ENCODE assay signal across 20 cellular contexts in genomic region chr2:119463136-119463535, GRCh38. TPM values are rescaled to one million over a fixed set of nuclear protein-coding genes. Genes with fewer than 3 reads are reported as not detected.
"Had no signal": no experiment of that assay in that cellular context is flagged by ENCODE, and none has a peak within 500 bp of the region (broad histone marks: within the 10 kb centered on the region; RNA-seq: fewer than 3 reads in every experiment).

No MANE protein-coding gene starts in this region.

- H3K9me3 ChIP-seq: gastrocnemius medialis, heart left ventricle, neutrophil, stomach, testis, upper lobe of left lung had no signal

- H3K27me3 ChIP-seq: cardiac muscle cell, dorsolateral prefrontal cortex, gastrocnemius medialis, heart left ventricle, neutrophil, stomach, testis, upper lobe of left lung had no signal

- DNase-seq: activated CD4-positive, CD25-positive, alpha-beta regulatory T cell; activated CD8-positive, alpha-beta memory T cell treated with anti-CD3 and anti-CD28 coated beads, Interleukin-2, amount 50 U/mL, for 48 hours; activated naive CD4-positive, alpha-beta T cell; dorsolateral prefrontal cortex; endodermal cell; gastrocnemius medialis; immature natural killer cell; mesendoderm; natural killer cell; stimulated activated CD4-positive, alpha-beta T cell treated with anti-CD3 and anti-CD28 coated beads, Interleukin-4, amount 100 ng/mL, for 24 hours; stomach; SW 1271; testis; upper lobe of left lung had no signal

- FAIRE-seq: astrocyte had no signal

- H3K4me3 Mint-ChIP-seq: activated T-helper 1 cell treated with anti-CD3 and anti-CD28 coated beads, Interleukin-12 subunit alpha, Interleukin-12 subunit beta, Interleukin-2, Interleukin-4 antibody, amounts not matched to agents 30 ng/mL and 10 ng/mL and 1 ng/mL, durations not matched to agents 14 hours and 24 hours and 36 hours; endodermal cell; immature natural killer cell; natural killer cell had no signal

- H3K4me1 ChIP-seq: stomach had no signal

- H3K27ac Mint-ChIP-seq: activated T-helper 1 cell treated with anti-CD3 and anti-CD28 coated beads, Interleukin-12 subunit alpha, Interleukin-12 subunit beta, Interleukin-2, Interleukin-4 antibody, amounts not matched to agents 30 ng/mL and 10 ng/mL and 1 ng/mL, durations not matched to agents 14 hours and 24 hours and 36 hours; endodermal cell; immature natural killer cell; natural killer cell had no signal

- H3K36me3 ChIP-seq: cardiac muscle cell, gastrocnemius medialis, heart left ventricle, neutrophil, stomach, upper lobe of left lung had no signal

- H3K27ac ChIP-seq: cardiac muscle cell, dorsolateral prefrontal cortex, gastrocnemius medialis, heart left ventricle, neutrophil, stomach, testis, upper lobe of left lung had no signal

- ATAC-seq: gastrocnemius medialis, heart left ventricle, natural killer cell had no signal

- H3K4me3 ChIP-seq: cardiac muscle cell, dorsolateral prefrontal cortex, gastrocnemius medialis, heart left ventricle, stomach, testis, upper lobe of left lung had no signal

- H3K36me3 Mint-ChIP-seq: immature natural killer cell, natural killer cell had no signal

- H3K4me1 Mint-ChIP-seq: endodermal cell, immature natural killer cell, natural killer cell had no signal

- H3K9me3 Mint-ChIP-seq: activated T-helper 1 cell treated with anti-CD3 and anti-CD28 coated beads, Interleukin-12 subunit alpha, Interleukin-12 subunit beta, Interleukin-2, Interleukin-4 antibody, amounts not matched to agents 30 ng/mL and 10 ng/mL and 1 ng/mL, durations not matched to agents 14 hours and 24 hours and 36 hours; endodermal cell; immature natural killer cell; natural killer cell had no signal

RNA-seq across cellular contexts. Expression of gene TMEM37, which starts 31.5 kb away (rescaled TPM):
- total RNA-seq: activated T-helper 1 cell treated with anti-CD3 and anti-CD28 coated beads, Interleukin-12 subunit alpha, Interleukin-12 subunit beta, Interleukin-2, Interleukin-4 antibody, amounts not matched to agents 30 ng/mL and 10 ng/mL and 1 ng/mL, durations not matched to agents 14 hours and 24 hours and 36 hours; natural killer cell; T-helper 2 cell treated with Interferon-gamma antibody and Interleukin-4, amounts not matched to agents 100 ng/mL and 5 ng/mL, for 36 hours had no signal
- polyA plus RNA-seq: immature natural killer cell had no signal
